8 cellular contexts compared by ENCODE assay signal in genomic region chr17:21039839-21040575, GRCh38. TPM values are rescaled to one million over a fixed set of nuclear protein-coding genes. Genes with fewer than 3 reads are reported as not detected.
A peak's percentile ranks its signal among the peaks of the same experiment; 100 is the strongest.
DNase-seq lines count a peak whose midpoint lies in the region; ATAC-seq and TF ChIP-seq lines count a peak whose summit lies in the region.

No MANE protein-coding gene starts in this region.

- H3K9me3 Mint-ChIP-seq in activated T-cell treated with anti-CD3 and anti-CD28 coated beads, Interleukin-2, amount 50 U/mL, for 24 hours: no peaks in the 10 kb centered on the region

- peak overlapping the region; percentile 99 for H3K27ac ChIP-seq in 22Rv1
- H3K27ac ChIP-seq in foreskin keratinocyte: no peak overlapping the region

- H3K27me3 ChIP-seq in foreskin keratinocyte: no peaks in the 10 kb centered on the region

- H3K4me1 ChIP-seq in foreskin keratinocyte: peaks cover 34% of the 10 kb centered on the region

- peaks cover 60% of the 10 kb centered on the region for H3K36me3 Mint-ChIP-seq in activated T-cell treated with anti-CD3 and anti-CD28 coated beads, Interleukin-2, amount 50 U/mL, for 24 hours (ENCODE audit: low read depth)

- H3K27ac Mint-ChIP-seq in activated T-cell treated with anti-CD3 and anti-CD28 coated beads, Interleukin-2, amount 50 U/mL, for 24 hours: peak overlapping the region; percentile 95

- H3K4me3 ChIP-seq in GM12865 (ENCODE audit: low read depth, low read length): peak overlapping the region; percentile 97
- peak overlapping the region; percentile 95 for H3K4me3 ChIP-seq in skeletal muscle cell (ENCODE audit: low read depth, low read length)

- no peaks in the 10 kb centered on the region for H3K27me3 Mint-ChIP-seq in activated T-cell treated with anti-CD3 and anti-CD28 coated beads, Interleukin-2, amount 50 U/mL, for 24 hours

- H3K4me3 Mint-ChIP-seq in activated T-cell treated with anti-CD3 and anti-CD28 coated beads, Interleukin-2, amount 50 U/mL, for 24 hours: peak overlapping the region; percentile 99

- TF ChIP-seq CTCF in 22Rv1 (IDR thresholded peaks at IDR 0.05) (peak; percentile 72), GM12865 (IDR thresholded peaks at IDR 0.05; ENCODE audit: insufficient read depth, low read depth, low read length, missing control alignments) (peak; percentile 45), foreskin keratinocyte (conservative IDR thresholded peaks at IDR 0.05) (peak; percentile 84)

- DNase-seq in GM12865 (ENCODE audit: low read depth) (peak; percentile 75), NCI-H524 (lab: John Stamatoyannopoulos, UW) (peak; percentile 28 to 78), foreskin keratinocyte (peak in 1 of 2 donors; percentile 71), skeletal muscle cell (ENCODE audit: low read depth) (no peak), NCI-H128 (lab: John Stamatoyannopoulos, UW; ENCODE audit: unreplicated experiment) (no peak), superior temporal gyrus (ENCODE audit: extremely low spot score) (no peak)
- DNase-seq in activated T-cell treated with anti-CD3 and anti-CD28 coated beads, Interleukin-2, amount 50 U/mL, for 24 hours: peak; percentile 47

- ATAC-seq in foreskin keratinocyte: no peak

- H3K4me1 Mint-ChIP-seq in activated T-cell treated with anti-CD3 and anti-CD28 coated beads, Interleukin-2, amount 50 U/mL, for 24 hours (ENCODE audit: low read depth): peaks cover 56% of the 10 kb centered on the region

RNA-seq across cellular contexts. Expression of gene USP22, which starts 2.8 kb away (rescaled TPM):
- total RNA-seq in foreskin keratinocyte: 141 and 150 TPM in 2 replicates
- polyA plus RNA-seq in foreskin keratinocyte: 47.7 and 48.8 TPM in 2 replicates

Comparison
In these comparisons a context has a peak if more than half of its experiments do, and no peak if none do; other contexts are left out.
1. DNase-seq: peak in GM12865 (single experiment), NCI-H524 (2 of 2) and activated T-cell treated with anti-CD3 and anti-CD28 coated beads, Interleukin-2, amount 50 U/mL, for 24 hours (single experiment); none in skeletal muscle cell (single experiment), NCI-H128 (single experiment) and superior temporal gyrus (single experiment).
2. Peak in every context shown above with its lines, with median percentiles within 50 percentile points of each other: CTCF ChIP-seq.